Comparison of ENCODE assay signal across 9 cellular contexts in genomic region chr2:127675335-127676261, GRCh38. TPM values are rescaled to one million over a fixed set of nuclear protein-coding genes. Genes with fewer than 3 reads are reported as not detected.
DNase-seq lines count a peak whose midpoint lies in the region; ATAC-seq and TF ChIP-seq lines count a peak whose summit lies in the region.
"Had no signal": no experiment of that assay in that cellular context is flagged by ENCODE, and none has a peak within 500 bp of the region (broad histone marks: within the 10 kb centered on the region; RNA-seq: fewer than 3 reads in every experiment).

LIMS2 (minus strand) TSS chr2:127675530; CDS start chr2:127675024, 506 bp downstream.

- peaks cover 5 to 84% (median 42%) of the 10 kb centered on the region in 5 donors for H3K4me1 ChIP-seq in subcutaneous abdominal adipose tissue (ENCODE audit: control insufficient read depth in 5 of 5, insufficient read depth in 5 of 5, low read length in 5 of 5)

- H3K27me3 Mint-ChIP-seq in CD4-positive, alpha-beta T cell, result peaks cover 68% of the 10 kb centered on the region
- peaks cover 44% of the 10 kb centered on the region for H3K27me3 Mint-ChIP-seq in IgD-negative memory B cell

- DNase-seq in CD4-positive, alpha-beta T cell, result no peak
- DNase-seq in cardiac fibroblast (ENCODE audit: low read depth in 2 of 2) (peak; percentile 46 to 49), left colon (peak in 1 of 2 donors; percentile 26), pons (ENCODE audit: low spot score) (no peak)

- peaks cover 9% of the 10 kb centered on the region for H3K4me1 Mint-ChIP-seq in CD4-positive, alpha-beta T cell (ENCODE audit: low read depth)
- peaks cover 6 to 9% (median 9%) of the 10 kb centered on the region in 3 donors for H3K4me1 Mint-ChIP-seq in IgD-negative memory B cell

- no peak for ATAC-seq in CD4-positive, alpha-beta T cell (ENCODE audit: poor library complexity)
- peak; percentile 41 for ATAC-seq in left colon
- ATAC-seq in GM18520 (IDR thresholded peaks at IDR 0.05; ENCODE audit: unreplicated experiment), result no peak
- no peak for ATAC-seq in GM18909 (IDR thresholded peaks at IDR 0.05; ENCODE audit: poor library complexity, unreplicated experiment)

- intact Hi-C loops in CD4-positive, alpha-beta T cell (cut with DNase I, micrococcal nuclease), result no loop called here
- intact Hi-C loops in left colon (cut with DNase I, micrococcal nuclease), result no loop called here

- CTCF ChIA-PET in CD4-positive, alpha-beta T cell (lab: Charles Lee), result interaction anchor here (1.2 kb wide), 1 partner anchor 26 kb away, joined by 3 read pairs; no protein-coding TSS in a partner anchor

- peaks cover 41% of the 10 kb centered on the region for H3K27me3 ChIP-seq in CD4-positive, alpha-beta T cell (ENCODE audit: control insufficient read depth, insufficient read depth, low read length)
- H3K27me3 ChIP-seq in subcutaneous abdominal adipose tissue (ENCODE audit: control insufficient read depth in 5 of 5, insufficient read depth in 4 of 5, low read length in 5 of 5), result peaks cover 0 to 3% (median 0%) of the 10 kb centered on the region in 5 donors

- POLR2A ChIA-PET in CD4-positive, alpha-beta T cell (lab: Charles Lee), result interaction anchor here (1.0 to 2.0 kb wide), 2 partner anchors 26 to 30 kb away, joined by 3 to 10 read pairs; partner anchors contain the start of gene SFT2D3

- no peaks in the 10 kb centered on the region for H3K9me3 ChIP-seq in CD4-positive, alpha-beta T cell (ENCODE audit: control insufficient read depth, low read length)
- no peaks in the 10 kb centered on the region for H3K9me3 ChIP-seq in subcutaneous abdominal adipose tissue (ENCODE audit: control insufficient read depth in 5 of 5, low read length in 5 of 5)

- TF ChIP-seq CTCF in CD4-positive, alpha-beta T cell (IDR thresholded peaks at IDR 0.05), result no peak
- TF ChIP-seq CTCF in cardiac fibroblast (IDR thresholded peaks at IDR 0.05; ENCODE audit: low read depth, low read length), result peak; percentile 21

- H3K36me3 Mint-ChIP-seq in CD4-positive, alpha-beta T cell (ENCODE audit: low read depth), result no peaks in the 10 kb centered on the region
- no peaks in the 10 kb centered on the region for H3K36me3 Mint-ChIP-seq in IgD-negative memory B cell

- peak within 1 kb of the TSS; percentile 81 for H3K4me3 Mint-ChIP-seq in CD4-positive, alpha-beta T cell
- H3K4me3 Mint-ChIP-seq in IgD-negative memory B cell, result peak within 1 kb of the TSS; percentile 54 to 91 (median 80)

- H3K4me3 ChIP-seq in cardiac fibroblast (replicated peaks in 1 of 2; ENCODE audit: low read depth in 2 of 2, low read length in 2 of 2) (peak within 1 kb of the TSS; percentile 53 to 61), subcutaneous abdominal adipose tissue (ENCODE audit: low read depth in 1 of 5, low read length in 5 of 5) (peak within 1 kb of the TSS; percentile 49 to 78 (median 76))

- peaks cover 0 to 5% (median 0%) of the 10 kb centered on the region in 5 donors for H3K36me3 ChIP-seq in subcutaneous abdominal adipose tissue (ENCODE audit: control insufficient read depth in 5 of 5, insufficient read depth in 5 of 5, low read length in 5 of 5)

- H3K9me3 Mint-ChIP-seq in CD4-positive, alpha-beta T cell, result no peaks in the 10 kb centered on the region
- H3K9me3 Mint-ChIP-seq in IgD-negative memory B cell, result no peaks in the 10 kb centered on the region

- no peak within 1 kb of the TSS for H3K27ac ChIP-seq in CD4-positive, alpha-beta T cell (ENCODE audit: low read depth, low read length)
- peak within 1 kb of the TSS; percentile 78 for H3K27ac ChIP-seq in subcutaneous abdominal adipose tissue (ENCODE audit: low read depth, low read length)
- H3K27ac ChIP-seq: KMS-11 had no signal

- H3K27ac Mint-ChIP-seq in CD4-positive, alpha-beta T cell, result no peak within 1 kb of the TSS
- no peak within 1 kb of the TSS for H3K27ac Mint-ChIP-seq in IgD-negative memory B cell

- peak within 1 kb of the TSS in 4 of 5 donors; percentile 16 to 77 (median 52) for H3K9ac ChIP-seq in subcutaneous abdominal adipose tissue (ENCODE audit: low read length in 5 of 5)
- H3K9ac ChIP-seq: KMS-11 had no signal

RNA-seq across cellular contexts. Expression of gene LIMS2, which starts in this region (rescaled TPM):
- total RNA-seq in CD4-positive, alpha-beta T cell, result 1 to 10 TPM; 6.1 to 7.0 TPM
- 35.1 TPM for polyA plus RNA-seq in IgD-negative memory B cell
- 10 to 100 TPM in 1 of 2 donors, 1 to 10 TPM in 1; 9.2 to 50.2 TPM for total RNA-seq in left colon

Comparison
In these comparisons a context has a peak if more than half of its experiments do, and no peak if none do; other contexts are left out.
1. DNase-seq: peak in cardiac fibroblast (2 of 2); none in CD4-positive, alpha-beta T cell (0 of 10) and pons (single experiment).